In genomic region chr19:17539288-17540117, GRCh38 we compare ENCODE assay signal across 8 cellular contexts. TPM values are rescaled to one million over a fixed set of nuclear protein-coding genes. Genes with fewer than 3 reads are reported as not detected.
DNase-seq lines count a peak whose midpoint lies in the region; ATAC-seq and TF ChIP-seq lines count a peak whose summit lies in the region.

No MANE protein-coding gene starts in this region.

- no peak for TF ChIP-seq POLR2A in erythroblast (IDR thresholded peaks at IDR 0.05; ENCODE audit: low read length)

- TF ChIP-seq CTCF in mucosa of descending colon (IDR thresholded peaks at IDR 0.05): no peak

- H3K36me3 ChIP-seq in mucosa of descending colon (ENCODE audit: low read depth): no peaks in the 10 kb centered on the region

- intact Hi-C loops in mucosa of descending colon (cut with DNase I, micrococcal nuclease): no loop called here

- no peak overlapping the region for H3K4me3 ChIP-seq in mucosa of descending colon

- H3K9me3 ChIP-seq in mucosa of descending colon: no peaks in the 10 kb centered on the region

- peaks cover 9% of the 10 kb centered on the region for H3K4me1 ChIP-seq in mucosa of descending colon (ENCODE audit: low read depth)

- peak; percentile 90 for DNase-seq in A172 (ENCODE audit: low spot score)
- DNase-seq in KG1 (lab: John Stamatoyannopoulos, UW): peak; percentile 76
- peak; percentile 90 for DNase-seq in OCI-M2 (lab: John Stamatoyannopoulos, UW; ENCODE audit: unreplicated experiment)
- peak; percentile 95 for DNase-seq in activated T-cell treated with anti-CD3 and anti-CD28 coated beads for 48 hours (ENCODE audit: low read depth)
- DNase-seq in erythroblast (lab: John Stamatoyannopoulos, UW): peak; percentile 96
- peak; percentile 89 to 97 (median 95) for DNase-seq in mucosa of descending colon
- peak; percentile 89 to 95 for DNase-seq in stimulated activated CD8-positive, alpha-beta memory T cell treated with anti-CD3 and anti-CD28 coated beads, Interleukin-2, amount 100 ng/mL, for 1 hour (ENCODE audit: low read depth in 2 of 2)

- ATAC-seq in GM19025 (IDR thresholded peaks at IDR 0.05; ENCODE audit: low read depth, unreplicated experiment) (peak; percentile 53), mucosa of descending colon (peak; percentile 97)

RNA-seq across cellular contexts. Expression of gene COLGALT1, which starts 15.9 kb away (rescaled TPM):
- 161 and 173 TPM in 2 replicates for total RNA-seq in A172 (2014; rRNA removed; shearing (Covaris generic))
- 10 to 100 TPM; 50.1 to 71.0 (median 50.8) TPM for total RNA-seq in mucosa of descending colon

RNA-seq across cellular contexts. Expression of gene PGLS, which starts 28.1 kb away (rescaled TPM):
- total RNA-seq in A172 (2014; rRNA removed; shearing (Covaris generic)): 67.3 and 71.1 TPM in 2 replicates
- total RNA-seq in mucosa of descending colon: 100 to 1,000 TPM in 1 of 3 donors, 10 to 100 TPM in 2; 62.3 to 103 (median 77.7) TPM
